In genomic region chr2:109125595-109126500, GRCh38 we compare ENCODE assay signal across 12 cellular contexts. TPM values are rescaled to one million over a fixed set of nuclear protein-coding genes. Genes with fewer than 3 reads are reported as not detected.
DNase-seq lines count a peak whose midpoint lies in the region; ATAC-seq, FAIRE-seq and TF ChIP-seq lines count a peak whose summit lies in the region.
"Had no signal": no experiment of that assay in that cellular context is flagged by ENCODE, and none has a peak within 500 bp of the region (broad histone marks: within the 10 kb centered on the region; RNA-seq: fewer than 3 reads in every experiment).

No MANE protein-coding gene starts in this region.

- no peak overlapping the region for H3K27ac Mint-ChIP-seq in nephron
- H3K27ac Mint-ChIP-seq in activated CD4-positive, alpha-beta memory T cell treated with anti-CD3 and anti-CD28 coated beads for 36 hours: no peak overlapping the region
- H3K27ac Mint-ChIP-seq: endodermal cell had no signal

- DNase-seq in EH (ENCODE audit: low read depth) (peak; percentile 96), LHCN-M2 (ENCODE audit: low read depth) (peak; percentile 94), bronchial epithelial cell (ENCODE audit: low read depth) (peak; percentile 92), NCI-H1436 (lab: John Stamatoyannopoulos, UW) (no peak), NCI-H446 (lab: John Stamatoyannopoulos, UW) (no peak)
- DNase-seq in activated CD4-positive, alpha-beta memory T cell treated with anti-CD3 and anti-CD28 coated beads for 36 hours: no peak
- DNase-seq: lower lobe of right lung, NCI-H2081 had no signal

- TF ChIP-seq CTCF in bronchial epithelial cell (IDR thresholded peaks at IDR 0.05; ENCODE audit: insufficient read depth, low read length, severe bottlenecking) (no peak), nephron (IDR thresholded peaks at IDR 0.05; ENCODE audit: unreplicated experiment in 3 of 3) (no peak)

- peaks cover 13% of the 10 kb centered on the region for H3K27me3 ChIP-seq in bronchial epithelial cell (ENCODE audit: control insufficient read depth, insufficient read depth, low read length)
- H3K27me3 ChIP-seq: thyroid gland had no signal

- ATAC-seq in HG02970 (IDR thresholded peaks at IDR 0.05; ENCODE audit: low FRiP score, unreplicated experiment): no peak
- ATAC-seq: lower lobe of right lung had no signal

- H3K4me1 Mint-ChIP-seq in nephron: peaks cover 19% of the 10 kb centered on the region
- H3K4me1 Mint-ChIP-seq in activated CD4-positive, alpha-beta memory T cell treated with anti-CD3 and anti-CD28 coated beads for 36 hours (ENCODE audit: low read depth): peaks cover 11% of the 10 kb centered on the region

- CTCF ChIA-PET in activated CD4-positive, alpha-beta memory T cell treated with anti-CD3 and anti-CD28 coated beads for 36 hours (lab: Charles Lee): interaction anchor here (4.8 kb wide), 1 partner anchor 384 kb away, joined by 72 read pairs; no protein-coding TSS in a partner anchor

- no peak for FAIRE-seq in bronchial epithelial cell (lab: Jason Lieb, UNC)

- no peaks in the 10 kb centered on the region for H3K36me3 ChIP-seq in bronchial epithelial cell (ENCODE audit: control insufficient read depth, insufficient read depth, low read length)
- H3K36me3 ChIP-seq: lower lobe of right lung, thyroid gland had no signal

- H3K4me3 ChIP-seq in bronchial epithelial cell (ENCODE audit: low read depth, low read length): no peak overlapping the region
- H3K4me3 ChIP-seq: lower lobe of right lung, thyroid gland had no signal

- H3K9me3 Mint-ChIP-seq in nephron: no peaks in the 10 kb centered on the region
- no peaks in the 10 kb centered on the region for H3K9me3 Mint-ChIP-seq in activated CD4-positive, alpha-beta memory T cell treated with anti-CD3 and anti-CD28 coated beads for 36 hours
- H3K9me3 Mint-ChIP-seq: endodermal cell had no signal

- H3K27me3 Mint-ChIP-seq in nephron (ENCODE audit: low read depth): peaks cover 43% of the 10 kb centered on the region
- H3K27me3 Mint-ChIP-seq in activated CD4-positive, alpha-beta memory T cell treated with anti-CD3 and anti-CD28 coated beads for 36 hours: peaks cover 32% of the 10 kb centered on the region

- H3K4me3 Mint-ChIP-seq in nephron: peak overlapping the region in 2 of 3 experiments; percentile 3 to 32
- no peak overlapping the region for H3K4me3 Mint-ChIP-seq in activated CD4-positive, alpha-beta memory T cell treated with anti-CD3 and anti-CD28 coated beads for 36 hours
- H3K4me3 Mint-ChIP-seq: endodermal cell had no signal

- no peaks in the 10 kb centered on the region for H3K36me3 Mint-ChIP-seq in nephron (ENCODE audit: low read depth)
- no peaks in the 10 kb centered on the region for H3K36me3 Mint-ChIP-seq in activated CD4-positive, alpha-beta memory T cell treated with anti-CD3 and anti-CD28 coated beads for 36 hours

- POLR2A ChIA-PET in activated CD4-positive, alpha-beta memory T cell treated with anti-CD3 and anti-CD28 coated beads for 36 hours (lab: Charles Lee): no interaction called here

- intact Hi-C loops in activated CD4-positive, alpha-beta memory T cell treated with anti-CD3 and anti-CD28 coated beads for 36 hours (cut with micrococcal nuclease): loop anchor here (1.0 to 5.0 kb wide), 2 partner anchors 221 to 384 kb away; no protein-coding TSS in a partner anchor

RNA-seq across cellular contexts. Expression of gene SH3RF3, which starts 3.2 kb away (rescaled TPM):
- 6.6 and 7.4 TPM in 2 replicates for total RNA-seq in LHCN-M2 (2014; rRNA removed)
- 5.8 TPM for polyA plus RNA-seq in LHCN-M2 (2012)
- total RNA-seq in bronchial epithelial cell: under 0.01 and 0.51 TPM in 2 replicates
- total RNA-seq in activated CD4-positive, alpha-beta memory T cell treated with anti-CD3 and anti-CD28 coated beads for 36 hours: under 1 TPM; 0.33 to 0.34 TPM

Comparison
In these comparisons a context has a peak if more than half of its experiments do, and no peak if none do; other contexts are left out.
1. DNase-seq: peak in EH (single experiment), LHCN-M2 (single experiment) and bronchial epithelial cell (single experiment); none in NCI-H1436 (single experiment), activated CD4-positive, alpha-beta memory T cell treated with anti-CD3 and anti-CD28 coated beads for 36 hours (single experiment) and NCI-H446 (0 of 2).